Comparison of ENCODE assay signal across 8 cellular contexts in the genomic region with DNA sequence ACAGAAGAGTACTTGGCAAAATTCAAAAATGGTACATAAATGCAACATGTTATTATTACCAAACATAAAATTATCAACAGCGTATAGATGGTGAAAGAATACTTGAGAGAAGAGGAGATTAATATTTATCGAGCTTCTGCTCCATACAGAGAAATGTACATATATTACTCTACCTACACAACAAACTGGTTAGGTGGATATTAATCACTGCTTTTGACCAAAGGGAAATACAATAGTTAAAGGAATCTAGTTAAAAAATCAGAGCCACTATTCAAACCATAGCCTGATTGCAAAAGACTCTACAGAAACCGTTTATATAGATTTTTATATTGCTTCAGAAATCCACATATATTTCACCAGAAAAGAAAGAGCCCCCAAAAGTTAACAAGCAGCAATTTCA.
"Had no signal": no experiment of that assay in that cellular context is flagged by ENCODE, and none has a peak within 500 bp of the region (broad histone marks: within the 10 kb centered on the region; RNA-seq: fewer than 3 reads in every experiment).

No MANE protein-coding gene starts in this region.

- H3K9me3 ChIP-seq: HAP-1 had no signal

- DNase-seq: GM23248, GOT3, H7, HFFc6 had no signal

- H3K36me3 ChIP-seq: HAP-1 had no signal

- H3K4me1 ChIP-seq: HAP-1 had no signal

- ATAC-seq: HCT116, HepG2 had no signal

- H3K27ac ChIP-seq: GM23248, HL-60 had no signal

- H3K4me3 ChIP-seq: GM23248, HAP-1 had no signal

- H2AFZ ChIP-seq: GM23248 had no signal

- H3K9ac ChIP-seq: GM23248 had no signal
